ENCODE assay signal across 9 cellular contexts in genomic region chr15:70763120-70763949, GRCh38. TPM values are rescaled to one million over a fixed set of nuclear protein-coding genes. Genes with fewer than 3 reads are reported as not detected.
DNase-seq lines count a peak whose midpoint lies in the region; ATAC-seq and TF ChIP-seq lines count a peak whose summit lies in the region.
"Had no signal": no experiment of that assay in that cellular context is flagged by ENCODE, and none has a peak within 500 bp of the region (broad histone marks: within the 10 kb centered on the region; RNA-seq: fewer than 3 reads in every experiment).

A gene with protein sequence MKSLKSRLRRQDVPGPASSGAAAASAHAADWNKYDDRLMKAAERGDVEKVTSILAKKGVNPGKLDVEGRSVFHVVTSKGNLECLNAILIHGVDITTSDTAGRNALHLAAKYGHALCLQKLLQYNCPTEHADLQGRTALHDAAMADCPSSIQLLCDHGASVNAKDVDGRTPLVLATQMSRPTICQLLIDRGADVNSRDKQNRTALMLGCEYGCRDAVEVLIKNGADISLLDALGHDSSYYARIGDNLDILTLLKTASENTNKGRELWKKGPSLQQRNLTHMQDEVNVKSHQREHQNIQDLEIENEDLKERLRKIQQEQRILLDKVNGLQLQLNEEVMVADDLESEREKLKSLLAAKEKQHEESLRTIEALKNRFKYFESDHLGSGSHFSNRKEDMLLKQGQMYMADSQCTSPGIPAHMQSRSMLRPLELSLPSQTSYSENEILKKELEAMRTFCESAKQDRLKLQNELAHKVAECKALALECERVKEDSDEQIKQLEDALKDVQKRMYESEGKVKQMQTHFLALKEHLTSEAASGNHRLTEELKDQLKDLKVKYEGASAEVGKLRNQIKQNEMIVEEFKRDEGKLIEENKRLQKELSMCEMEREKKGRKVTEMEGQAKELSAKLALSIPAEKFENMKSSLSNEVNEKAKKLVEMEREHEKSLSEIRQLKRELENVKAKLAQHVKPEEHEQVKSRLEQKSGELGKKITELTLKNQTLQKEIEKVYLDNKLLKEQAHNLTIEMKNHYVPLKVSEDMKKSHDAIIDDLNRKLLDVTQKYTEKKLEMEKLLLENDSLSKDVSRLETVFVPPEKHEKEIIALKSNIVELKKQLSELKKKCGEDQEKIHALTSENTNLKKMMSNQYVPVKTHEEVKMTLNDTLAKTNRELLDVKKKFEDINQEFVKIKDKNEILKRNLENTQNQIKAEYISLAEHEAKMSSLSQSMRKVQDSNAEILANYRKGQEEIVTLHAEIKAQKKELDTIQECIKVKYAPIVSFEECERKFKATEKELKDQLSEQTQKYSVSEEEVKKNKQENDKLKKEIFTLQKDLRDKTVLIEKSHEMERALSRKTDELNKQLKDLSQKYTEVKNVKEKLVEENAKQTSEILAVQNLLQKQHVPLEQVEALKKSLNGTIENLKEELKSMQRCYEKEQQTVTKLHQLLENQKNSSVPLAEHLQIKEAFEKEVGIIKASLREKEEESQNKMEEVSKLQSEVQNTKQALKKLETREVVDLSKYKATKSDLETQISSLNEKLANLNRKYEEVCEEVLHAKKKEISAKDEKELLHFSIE (N-terminal part only) (minus strand): TSS chr15:70763558. CDS start chr15:70763407, 151 bp downstream.

- H3K27me3 ChIP-seq in kidney epithelial cell (ENCODE audit: control insufficient read depth, insufficient read depth, low read length), result no peaks in the 10 kb centered on the region

- H3K9me3 Mint-ChIP-seq in activated CD4-positive, alpha-beta T cell treated with anti-CD3 and anti-CD28 coated beads, Interleukin-2, amount 10 ng/mL, durations not matched to agents 24 days and 14 days, result no peaks in the 10 kb centered on the region

- H3K4me3 ChIP-seq in coronary artery (peak within 1 kb of the TSS; percentile 95), kidney epithelial cell (ENCODE audit: low read depth, low read length) (peak within 1 kb of the TSS; percentile 90)

- no peak within 1 kb of the TSS for H3K27ac Mint-ChIP-seq in activated CD4-positive, alpha-beta T cell treated with anti-CD3 and anti-CD28 coated beads, Interleukin-2, amount 10 ng/mL, durations not matched to agents 24 days and 14 days

- ATAC-seq in GM18867 (IDR thresholded peaks at IDR 0.05; ENCODE audit: unreplicated experiment), result peak; percentile 95
- ATAC-seq in HG03159 (IDR thresholded peaks at IDR 0.05; ENCODE audit: unreplicated experiment), result peak; percentile 91

- H3K36me3 ChIP-seq in kidney epithelial cell (ENCODE audit: control insufficient read depth, insufficient read depth, low read length), result no peaks in the 10 kb centered on the region

- TF ChIP-seq CTCF in 22Rv1 (IDR thresholded peaks at IDR 0.05), result no peak
- no peak for TF ChIP-seq CTCF in coronary artery (IDR thresholded peaks at IDR 0.05)
- no peak for TF ChIP-seq CTCF in kidney epithelial cell (IDR thresholded peaks at IDR 0.05; ENCODE audit: insufficient read depth, low read length, poor library complexity, severe bottlenecking)

- peaks cover 16% of the 10 kb centered on the region for H3K4me1 Mint-ChIP-seq in activated CD4-positive, alpha-beta T cell treated with anti-CD3 and anti-CD28 coated beads, Interleukin-2, amount 10 ng/mL, durations not matched to agents 24 days and 14 days

- no peaks in the 10 kb centered on the region for H3K36me3 Mint-ChIP-seq in activated CD4-positive, alpha-beta T cell treated with anti-CD3 and anti-CD28 coated beads, Interleukin-2, amount 10 ng/mL, durations not matched to agents 24 days and 14 days (ENCODE audit: low read depth)

- peak; percentile 93 for DNase-seq in NCI-H345 (lab: John Stamatoyannopoulos, UW)
- DNase-seq in activated CD4-positive, alpha-beta T cell treated with anti-CD3 and anti-CD28 coated beads, Interleukin-2, amount 10 ng/mL, durations not matched to agents 24 days and 14 days, result peak; percentile 93
- peak; percentile 98 for DNase-seq in coronary artery (ENCODE audit: low spot score)
- peak; percentile 81 for DNase-seq in kidney epithelial cell (ENCODE audit: low read depth)
- DNase-seq in stimulated activated CD4-positive, alpha-beta T cell treated with anti-CD3 and anti-CD28 coated beads, Interleukin-12 subunit alpha, Interleukin-12 subunit beta, amount 100 ng/mL, for 48 hours (ENCODE audit: low read depth in 2 of 3, low spot score in 1 of 3), result peak; percentile 69 to 78 (median 76)
- DNase-seq: DND-41 had no signal

- peak within 1 kb of the TSS; percentile 74 for H3K4me3 Mint-ChIP-seq in activated CD4-positive, alpha-beta T cell treated with anti-CD3 and anti-CD28 coated beads, Interleukin-2, amount 10 ng/mL, durations not matched to agents 24 days and 14 days

- H3K27me3 Mint-ChIP-seq in activated CD4-positive, alpha-beta T cell treated with anti-CD3 and anti-CD28 coated beads, Interleukin-2, amount 10 ng/mL, durations not matched to agents 24 days and 14 days, result peaks cover 44% of the 10 kb centered on the region

- intact Hi-C loops in activated CD4-positive, alpha-beta T cell treated with anti-CD3 and anti-CD28 coated beads, Interleukin-2, amount 10 ng/mL, durations not matched to agents 24 days and 14 days (cut with micrococcal nuclease), result no loop called here

- peak within 1 kb of the TSS; percentile 91 for H3K27ac ChIP-seq in 22Rv1
- peak within 1 kb of the TSS; percentile 97 to 99 for H3K27ac ChIP-seq in coronary artery

RNA-seq across cellular contexts. Expression of the gene that starts here (rescaled TPM):
- total RNA-seq in activated CD4-positive, alpha-beta T cell treated with anti-CD3 and anti-CD28 coated beads, Interleukin-2, amount 10 ng/mL, durations not matched to agents 24 days and 14 days, result 0.40 and 0.68 TPM in 2 replicates
- total RNA-seq in kidney epithelial cell, result 9.4 and 10.7 TPM in 2 replicates

Comparison
In these comparisons a context has a peak if more than half of its experiments do, and no peak if none do; other contexts are left out.
1. Peak in every context shown above with its lines: DNase-seq, ATAC-seq, H3K4me3 ChIP-seq and H3K27ac ChIP-seq.
2. Peak in DNase-seq in activated CD4-positive, alpha-beta T cell treated with anti-CD3 and anti-CD28 coated beads, Interleukin-2, amount 10 ng/mL, durations not matched to agents 24 days and 14 days; RNA of the gene not detected or under 1 TPM.